ENCODE assay signal across 8 cellular contexts in the genomic region with DNA sequence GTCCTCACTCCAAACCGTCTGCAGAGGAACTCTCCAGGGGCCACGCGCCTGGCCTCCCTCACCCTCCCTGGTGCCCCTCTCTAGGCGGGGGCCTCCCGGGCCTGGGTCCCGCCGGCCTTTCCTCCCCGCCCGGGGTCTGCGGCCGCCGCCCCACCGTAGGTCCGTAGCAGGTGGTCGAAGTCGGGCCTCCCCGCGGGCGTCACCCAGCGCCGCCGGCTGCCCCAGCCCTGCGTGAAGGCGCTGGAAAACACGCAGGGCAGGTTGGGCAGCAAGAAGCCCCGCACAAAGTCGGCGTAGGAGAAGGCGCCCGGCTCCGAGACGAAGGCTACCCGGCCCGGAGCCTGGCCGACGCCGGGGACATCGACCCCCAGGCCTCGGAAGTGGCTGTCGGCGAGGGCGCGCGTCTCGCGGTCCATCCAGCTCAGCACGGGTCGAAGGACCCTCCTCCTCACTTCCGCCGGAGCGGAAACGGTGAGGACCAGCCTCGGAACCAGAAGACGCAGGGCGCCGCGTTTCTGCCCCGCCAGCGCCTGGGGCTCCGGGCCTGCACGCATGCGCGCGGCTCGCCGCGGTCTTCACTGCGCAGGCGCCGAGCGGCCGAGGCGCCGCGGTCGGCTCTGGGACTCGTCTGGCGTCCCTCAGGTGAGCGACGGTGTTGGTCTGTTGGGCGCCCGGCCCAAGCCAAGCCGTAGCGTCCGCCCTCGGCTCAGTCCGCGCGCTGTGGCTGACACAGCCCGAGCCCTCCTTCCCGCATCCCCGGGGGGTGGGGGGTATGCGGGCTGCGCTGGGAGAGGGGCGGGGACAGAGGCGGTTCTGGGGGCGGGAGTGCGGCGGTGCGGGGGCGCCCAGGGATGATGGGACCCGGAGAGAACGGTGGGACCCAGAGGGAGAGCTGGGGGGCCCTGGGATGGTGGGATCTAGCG. TPM values are rescaled to one million over a fixed set of nuclear protein-coding genes. Genes with fewer than 3 reads are reported as not detected.
DNase-seq lines count a peak whose midpoint lies in the region; ATAC-seq and TF ChIP-seq lines count a peak whose summit lies in the region.

A gene with protein sequence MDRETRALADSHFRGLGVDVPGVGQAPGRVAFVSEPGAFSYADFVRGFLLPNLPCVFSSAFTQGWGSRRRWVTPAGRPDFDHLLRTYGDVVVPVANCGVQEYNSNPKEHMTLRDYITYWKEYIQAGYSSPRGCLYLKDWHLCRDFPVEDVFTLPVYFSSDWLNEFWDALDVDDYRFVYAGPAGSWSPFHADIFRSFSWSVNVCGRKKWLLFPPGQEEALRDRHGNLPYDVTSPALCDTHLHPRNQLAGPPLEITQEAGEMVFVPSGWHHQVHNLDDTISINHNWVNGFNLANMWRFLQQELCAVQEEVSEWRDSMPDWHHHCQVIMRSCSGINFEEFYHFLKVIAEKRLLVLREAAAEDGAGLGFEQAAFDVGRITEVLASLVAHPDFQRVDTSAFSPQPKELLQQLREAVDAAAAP (minus strand): TSS at position 445 of the 923 bp plus-strand sequence. CDS start 29 bp downstream, at position 416.
A gene with protein sequence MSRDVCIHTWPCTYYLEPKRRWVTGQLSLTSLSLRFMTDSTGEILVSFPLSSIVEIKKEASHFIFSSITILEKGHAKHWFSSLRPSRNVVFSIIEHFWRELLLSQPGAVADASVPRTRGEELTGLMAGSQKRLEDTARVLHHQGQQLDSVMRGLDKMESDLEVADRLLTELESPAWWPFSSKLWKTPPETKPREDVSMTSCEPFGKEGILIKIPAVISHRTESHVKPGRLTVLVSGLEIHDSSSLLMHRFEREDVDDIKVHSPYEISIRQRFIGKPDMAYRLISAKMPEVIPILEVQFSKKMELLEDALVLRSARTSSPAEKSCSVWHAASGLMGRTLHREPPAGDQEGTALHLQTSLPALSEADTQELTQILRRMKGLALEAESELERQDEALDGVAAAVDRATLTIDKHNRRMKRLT (plus strand): TSS at position 578 of the 923 bp plus-strand sequence. CDS start 12,302 bp downstream, outside the sequence.

- H3K27ac ChIP-seq in adrenal gland (peak within 1 kb of the TSS; percentile 62 to 90 (median 83)), heart right ventricle (peak within 1 kb of the TSS; percentile 70 to 96 (median 92)), upper lobe of left lung (peak within 1 kb of the TSS; percentile 71 to 91 (median 88))

- TF ChIP-seq EP300 in upper lobe of left lung (IDR thresholded peaks at IDR 0.05), result no peak

- DNase-seq in GM13976 (ENCODE audit: low spot score) (peak; percentile 97), NCI-H1436 (lab: John Stamatoyannopoulos, UW) (peak; percentile 92), T-helper 1 cell (peak; percentile 84 to 93 (median 87)), adrenal gland (peak; percentile 91 to 95 (median 93)), heart right ventricle (peak; percentile 92 to 93), posterior vena cava (ENCODE audit: low spot score) (peak; percentile 97), upper lobe of left lung (peak; percentile 92 to 98)

- WGBS in adrenal gland, 4 donors, result 0 to 1% (median 0%) methylated on average over 18 to 104 of the region's 104 CpGs
- WGBS in heart right ventricle, 2 donors, result 0% methylated on average over 94 to 104 of the region's 104 CpGs
- WGBS in upper lobe of left lung, 2 donors, result 0 to 1% methylated on average over 1 to 14 of the region's 104 CpGs

- peak; percentile 93 for ATAC-seq in HG02840 (IDR thresholded peaks at IDR 0.05; ENCODE audit: low FRiP score, unreplicated experiment)
- ATAC-seq in heart right ventricle, result peak; percentile 89 to 95 (median 92)
- ATAC-seq in upper lobe of left lung (ENCODE audit: low FRiP score in 2 of 2), result peak; percentile 91 to 97

- TF ChIP-seq POLR2A in adrenal gland (IDR thresholded peaks at IDR 0.05) (peak; percentile 66 to 78), upper lobe of left lung (IDR thresholded peaks at IDR 0.05) (peak; percentile 15 to 93 (median 62))

- H3K4me3 ChIP-seq in adrenal gland (peak within 1 kb of the TSS; percentile 43 to 96 (median 79)), heart right ventricle (peak within 1 kb of the TSS; percentile 74 to 100 (median 92)), upper lobe of left lung (peak within 1 kb of the TSS; percentile 76 to 98 (median 86))

- H3K36me3 ChIP-seq in adrenal gland (replicated peaks in 1 of 2) (peaks cover 0 to 22% of the 10 kb centered on the region in 2 donors), heart right ventricle (peaks cover 0 to 49% (median 10%) of the 10 kb centered on the region in 9 donors), upper lobe of left lung (peaks cover 0 to 31% (median 18%) of the 10 kb centered on the region in 4 donors)

- in situ Hi-C loops in GM13976 (cut with MboI; ENCODE audit: low sequenced_read_pairs, unreplicated experiment), result no loop called here

- H3K9me3 ChIP-seq in adrenal gland (replicated peaks in 1 of 3), result no peaks in the 10 kb centered on the region
- H3K9me3 ChIP-seq in heart right ventricle, result no peaks in the 10 kb centered on the region
- no peaks in the 10 kb centered on the region for H3K9me3 ChIP-seq in upper lobe of left lung

- no peak for TF ChIP-seq CTCF in GM13976 (IDR thresholded peaks at IDR 0.05; ENCODE audit: borderline replicate concordance, control extremely low read depth, extremely low read depth, insufficient read depth, missing control alignments)
- no peak for TF ChIP-seq CTCF in adrenal gland (IDR thresholded peaks at IDR 0.05)
- TF ChIP-seq CTCF in heart right ventricle (IDR thresholded peaks at IDR 0.05), result no peak
- peak in 1 of 6 experiments; percentile 48 for TF ChIP-seq CTCF in upper lobe of left lung (IDR thresholded peaks at IDR 0.05)

- H3K4me1 ChIP-seq in adrenal gland (replicated peaks in 1 of 2), result peaks cover 16 to 45% of the 10 kb centered on the region in 2 donors
- peaks cover 7 to 47% (median 32%) of the 10 kb centered on the region in 9 donors for H3K4me1 ChIP-seq in heart right ventricle
- peaks cover 15 to 46% (median 23%) of the 10 kb centered on the region in 4 donors for H3K4me1 ChIP-seq in upper lobe of left lung

- H3K27me3 ChIP-seq in adrenal gland (no peaks in the 10 kb centered on the region), heart right ventricle (no peaks in the 10 kb centered on the region), upper lobe of left lung (no peaks in the 10 kb centered on the region)

- intact Hi-C loops in adrenal gland (cut with DNase I) (loop anchor here in 1 of 2 donors (10.0 kb wide), 1 partner anchor 350 kb away; a partner anchor contains a TSS), heart right ventricle (cut with DNase I) (loop anchor here in 3 of 10 donors (10.0 kb wide), 2 partner anchors 170 to 250 kb away; a partner anchor contains a TSS), posterior vena cava (cut with DNase I) (no loop called here)

RNA-seq across cellular contexts. Expression of the first gene that starts in this region (rescaled TPM):
- total RNA-seq in adrenal gland (10 to 100 TPM; 19.7 to 57.5 (median 29.6) TPM), heart right ventricle (10 to 100 TPM in 5 of 10 donors, 1 to 10 TPM in 5; 7.6 to 13.4 (median 9.9) TPM), posterior vena cava (10 to 100 TPM; 10.3 to 11.4 TPM), upper lobe of left lung (10 to 100 TPM; 12.6 to 27.2 (median 20.0) TPM)
- polyA plus RNA-seq in adrenal gland (10 to 100 TPM in 2 of 3 donors, 1 to 10 TPM in 1; 8.6 to 29.8 (median 25.7) TPM), heart right ventricle (10 to 100 TPM; 10.4 to 13.0 TPM)

RNA-seq across cellular contexts. Expression of the second gene that starts in this region (rescaled TPM):
- total RNA-seq in adrenal gland (100 to 1,000 TPM in 6 of 8 donors, 10 to 100 TPM in 2; 60.9 to 216 (median 117) TPM), heart right ventricle (100 to 1,000 TPM in 1 of 10 donors, 10 to 100 TPM in 9; 23.2 to 102 (median 65.4) TPM), posterior vena cava (10 to 100 TPM; 14.8 to 16.3 TPM), upper lobe of left lung (10 to 100 TPM; 26.7 to 62.9 (median 35.1) TPM)
- polyA plus RNA-seq in adrenal gland (10 to 100 TPM; 24.5 to 52.8 (median 43.5) TPM), heart right ventricle (10 to 100 TPM; 18.4 to 22.9 TPM)

Comparison
In these comparisons a context has a peak if more than half of its experiments do, and no peak if none do; other contexts are left out.
1. Peak in every context shown above with its lines: DNase-seq, ATAC-seq, H3K4me3 ChIP-seq and H3K27ac ChIP-seq.